28 cellular contexts compared by ENCODE assay signal in genomic region chr4:24274401-24275035, GRCh38.
DNase-seq lines count a peak whose midpoint lies in the region; ATAC-seq and TF ChIP-seq lines count a peak whose summit lies in the region.
"Had no signal": no experiment of that assay in that cellular context is flagged by ENCODE, and none has a peak within 500 bp of the region (broad histone marks: within the 10 kb centered on the region; RNA-seq: fewer than 3 reads in every experiment).

No MANE protein-coding gene starts in this region.

- H3K27ac ChIP-seq in foreskin keratinocyte (peak overlapping the region; percentile 42), ascending aorta (no peak overlapping the region)
- H3K27ac ChIP-seq: A549; BLaER1 treated with 17β-estradiol and CSF1 and Interleukin-3, amounts not matched to agents 10 nM and 100 nM; left ventricle myocardium inferior; parathyroid adenoma; Peyer's patch; upper lobe of right lung had no signal

- H3K9me3 ChIP-seq in ascending aorta, result no peaks in the 10 kb centered on the region
- H3K9me3 ChIP-seq: A549; BLaER1 treated with 17β-estradiol and CSF1 and Interleukin-3, amounts not matched to agents 10 nM and 100 nM; left ventricle myocardium inferior; Peyer's patch; upper lobe of right lung had no signal

- intact Hi-C loops in ascending aorta (cut with DNase I), result no loop called here

- TF ChIP-seq CTCF in choroid plexus epithelial cell (conservative IDR thresholded peaks at IDR 0.05; ENCODE audit: low read depth, low read length) (no peak), foreskin keratinocyte (conservative IDR thresholded peaks at IDR 0.05) (no peak), ascending aorta (IDR thresholded peaks at IDR 0.05) (no peak)

- H3K36me3 ChIP-seq in ascending aorta, result no peaks in the 10 kb centered on the region
- H3K36me3 ChIP-seq: BLaER1 treated with 17β-estradiol and CSF1 and Interleukin-3, amounts not matched to agents 10 nM and 100 nM; left ventricle myocardium inferior; Peyer's patch; upper lobe of right lung had no signal

- DNase-seq in AG08395 (ENCODE audit: low spot score) (peak; percentile 32), M059J (ENCODE audit: low read depth) (peak; percentile 33), choroid plexus epithelial cell (ENCODE audit: low read depth) (peak; percentile 6), foreskin keratinocyte (peak; percentile 56 to 85), NCI-H146 treated with DMSO at 0.1 percent for 48 hours (lab: John Stamatoyannopoulos, UW; ENCODE audit: unreplicated experiment) (no peak), NCI-H2171 treated with DMSO at 0.1 percent for 48 hours (lab: John Stamatoyannopoulos, UW) (no peak), ascending aorta (ENCODE audit: low spot score in 2 of 2) (no peak)
- DNase-seq: activated CD4-positive, alpha-beta T cell treated with anti-CD3 and anti-CD28 coated beads for 4 hours; activated naive CD4-positive, alpha-beta T cell treated with anti-CD3 and anti-CD28 coated beads, Interleukin-2, amount 10 ng/mL, durations not matched to agents 7 days and 5 days; activated T-cell treated with anti-CD3 and anti-CD28 coated beads, Interleukin-2, amount 50 U/mL, for 48 hours; anterior cingulate cortex; Calu3; effector memory CD8-positive, alpha-beta T cell; foreskin melanocyte; left ventricle myocardium inferior; midbrain; NCI-H1092 treated with DMSO at 0.1 percent for 48 hours; NCI-H2081; NCI-H510A; NK-92 treated with Interleukin-12 subunit alpha and Interleukin-12 subunit beta, amount 100 ng/mL, for 24 hours; Peyer's patch; upper lobe of right lung had no signal

- ATAC-seq in foreskin keratinocyte (peak; percentile 41), GM21528 (IDR thresholded peaks at IDR 0.05; ENCODE audit: low FRiP score, unreplicated experiment) (no peak)
- ATAC-seq: A549; effector memory CD8-positive, alpha-beta T cell; natural killer cell treated with Interleukin-12 subunit alpha and Interleukin-12 subunit beta and Interleukin-15 and Interleukin-18, amount 100 ng/mL, for 72 hours; sciatic nerve; upper lobe of right lung had no signal

- H3K4me3 ChIP-seq in choroid plexus epithelial cell (ENCODE audit: low read depth, low read length) (no peak overlapping the region), ascending aorta (no peak overlapping the region)
- H3K4me3 ChIP-seq: A549; BLaER1 treated with 17β-estradiol and CSF1 and Interleukin-3, amounts not matched to agents 10 nM and 100 nM; left ventricle myocardium inferior; Peyer's patch; upper lobe of right lung had no signal

- H3K4me1 ChIP-seq in foreskin keratinocyte (peaks cover 24% of the 10 kb centered on the region), ascending aorta (no peaks in the 10 kb centered on the region)
- H3K4me1 ChIP-seq: A549; BLaER1 treated with 17β-estradiol and CSF1 and Interleukin-3, amounts not matched to agents 10 nM and 100 nM; left ventricle myocardium inferior; parathyroid adenoma; Peyer's patch; upper lobe of right lung had no signal

- no peaks in the 10 kb centered on the region for H3K27me3 ChIP-seq in foreskin keratinocyte
- no peaks in the 10 kb centered on the region for H3K27me3 ChIP-seq in ascending aorta
- H3K27me3 ChIP-seq: BLaER1 treated with 17β-estradiol and CSF1 and Interleukin-3, amounts not matched to agents 10 nM and 100 nM; Peyer's patch; upper lobe of right lung had no signal

Comparison
In these comparisons a context has a peak if more than half of its experiments do, and no peak if none do; other contexts are left out.
1. DNase-seq: peak in AG08395 (single experiment), M059J (single experiment), choroid plexus epithelial cell (single experiment) and foreskin keratinocyte (2 of 2); none in NCI-H146 treated with DMSO at 0.1 percent for 48 hours (single experiment), NCI-H2171 treated with DMSO at 0.1 percent for 48 hours (single experiment) and ascending aorta (0 of 2).